In genomic region chr7:134068670-134069069, GRCh38 we compare ENCODE assay signal across 9 cellular contexts. TPM values are rescaled to one million over a fixed set of nuclear protein-coding genes. Genes with fewer than 3 reads are reported as not detected.
"Had no signal": no experiment of that assay in that cellular context is flagged by ENCODE, and none has a peak within 500 bp of the region (broad histone marks: within the 10 kb centered on the region; RNA-seq: fewer than 3 reads in every experiment).

No MANE protein-coding gene starts in this region.

- H3K4me3 ChIP-seq: GM12878 had no signal

- FAIRE-seq: G401.6, GM12878, GM12891, GM12892, GM18507, GM19239 had no signal

- ATAC-seq: GM12878 had no signal

- DNase-seq: GDM1, GF-D8 had no signal

RNA-seq across cellular contexts. Expression of gene LRGUK, which starts 58.5 kb away (rescaled TPM):
- total RNA-seq: G401 had no signal
